ENCODE assay signal across 1 cellular context in the genomic region with DNA sequence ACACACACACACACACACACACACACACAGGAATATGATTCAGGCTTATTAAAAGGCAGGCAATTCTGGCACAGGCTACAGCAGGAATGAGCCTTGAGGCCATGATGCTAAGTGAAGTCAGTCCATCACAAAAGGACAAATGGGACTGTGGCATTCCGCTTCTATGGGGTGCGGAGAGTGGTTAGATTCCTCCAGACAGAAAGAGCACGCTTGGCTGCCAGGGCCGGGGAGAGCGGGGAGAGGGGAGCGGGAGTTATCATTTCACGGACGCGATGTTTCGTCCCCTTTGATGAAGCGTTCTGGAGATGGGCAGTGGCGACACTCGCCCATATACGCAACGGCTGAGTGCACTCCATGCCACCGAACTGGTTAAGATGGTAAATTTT.
TF ChIP-seq lines count a peak whose summit lies in the region.

No MANE protein-coding gene starts in this region.

TF ChIP-seq in HEK293, 187 proteins besides CTCF, POLR2A, EP300 and RAD21 (continued from another document):
- TF ChIP-seq, protein P1, sequence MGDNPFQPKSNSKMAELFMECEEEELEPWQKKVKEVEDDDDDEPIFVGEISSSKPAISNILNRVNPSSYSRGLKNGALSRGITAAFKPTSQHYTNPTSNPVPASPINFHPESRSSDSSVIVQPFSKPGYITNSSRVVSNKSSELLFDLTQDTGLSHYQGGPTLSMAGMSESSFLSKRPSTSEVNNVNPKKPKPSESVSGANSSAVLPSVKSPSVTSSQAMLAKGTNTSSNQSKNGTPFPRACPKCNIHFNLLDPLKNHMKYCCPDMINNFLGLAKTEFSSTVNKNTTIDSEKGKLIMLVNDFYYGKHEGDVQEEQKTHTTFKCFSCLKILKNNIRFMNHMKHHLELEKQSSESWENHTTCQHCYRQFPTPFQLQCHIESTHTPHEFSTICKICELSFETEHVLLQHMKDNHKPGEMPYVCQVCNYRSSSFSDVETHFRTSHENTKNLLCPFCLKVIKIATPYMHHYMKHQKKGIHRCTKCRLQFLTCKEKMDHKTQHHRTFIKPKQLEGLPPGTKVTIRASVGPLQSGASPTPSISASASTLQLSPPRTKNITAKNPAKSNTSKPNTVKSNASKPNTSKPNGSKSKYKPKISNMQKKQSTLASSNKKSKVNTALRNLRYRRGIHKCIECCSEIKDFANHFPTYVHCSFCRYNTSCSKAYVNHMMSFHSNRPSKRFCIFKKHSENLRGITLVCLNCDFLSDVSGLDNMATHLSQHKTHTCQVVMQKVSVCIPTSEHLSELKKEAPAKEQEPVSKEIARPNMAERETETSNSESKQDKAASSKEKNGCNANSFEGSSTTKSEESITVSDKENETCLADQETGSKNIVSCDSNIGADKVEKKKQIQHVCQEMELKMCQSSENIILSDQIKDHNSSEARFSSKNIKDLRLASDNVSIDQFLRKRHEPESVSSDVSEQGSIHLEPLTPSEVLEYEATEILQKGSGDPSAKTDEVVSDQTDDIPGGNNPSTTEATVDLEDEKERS (tag by site-specific recombination; IDR thresholded peaks at IDR 0.05), result no peak
- TF ChIP-seq, protein P2, sequence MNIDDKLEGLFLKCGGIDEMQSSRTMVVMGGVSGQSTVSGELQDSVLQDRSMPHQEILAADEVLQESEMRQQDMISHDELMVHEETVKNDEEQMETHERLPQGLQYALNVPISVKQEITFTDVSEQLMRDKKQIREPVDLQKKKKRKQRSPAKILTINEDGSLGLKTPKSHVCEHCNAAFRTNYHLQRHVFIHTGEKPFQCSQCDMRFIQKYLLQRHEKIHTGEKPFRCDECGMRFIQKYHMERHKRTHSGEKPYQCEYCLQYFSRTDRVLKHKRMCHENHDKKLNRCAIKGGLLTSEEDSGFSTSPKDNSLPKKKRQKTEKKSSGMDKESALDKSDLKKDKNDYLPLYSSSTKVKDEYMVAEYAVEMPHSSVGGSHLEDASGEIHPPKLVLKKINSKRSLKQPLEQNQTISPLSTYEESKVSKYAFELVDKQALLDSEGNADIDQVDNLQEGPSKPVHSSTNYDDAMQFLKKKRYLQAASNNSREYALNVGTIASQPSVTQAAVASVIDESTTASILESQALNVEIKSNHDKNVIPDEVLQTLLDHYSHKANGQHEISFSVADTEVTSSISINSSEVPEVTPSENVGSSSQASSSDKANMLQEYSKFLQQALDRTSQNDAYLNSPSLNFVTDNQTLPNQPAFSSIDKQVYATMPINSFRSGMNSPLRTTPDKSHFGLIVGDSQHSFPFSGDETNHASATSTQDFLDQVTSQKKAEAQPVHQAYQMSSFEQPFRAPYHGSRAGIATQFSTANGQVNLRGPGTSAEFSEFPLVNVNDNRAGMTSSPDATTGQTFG (tag by site-specific recombination; IDR thresholded peaks at IDR 0.05; ENCODE audit: borderline replicate concordance), result no peak
- TF ChIP-seq ZFHX2 (tag by site-specific recombination; conservative IDR thresholded peaks at IDR 0.05) (no peak), ZNF548 (tag by site-specific recombination; IDR thresholded peaks at IDR 0.05) (no peak)
- TF ChIP-seq, protein P3, sequence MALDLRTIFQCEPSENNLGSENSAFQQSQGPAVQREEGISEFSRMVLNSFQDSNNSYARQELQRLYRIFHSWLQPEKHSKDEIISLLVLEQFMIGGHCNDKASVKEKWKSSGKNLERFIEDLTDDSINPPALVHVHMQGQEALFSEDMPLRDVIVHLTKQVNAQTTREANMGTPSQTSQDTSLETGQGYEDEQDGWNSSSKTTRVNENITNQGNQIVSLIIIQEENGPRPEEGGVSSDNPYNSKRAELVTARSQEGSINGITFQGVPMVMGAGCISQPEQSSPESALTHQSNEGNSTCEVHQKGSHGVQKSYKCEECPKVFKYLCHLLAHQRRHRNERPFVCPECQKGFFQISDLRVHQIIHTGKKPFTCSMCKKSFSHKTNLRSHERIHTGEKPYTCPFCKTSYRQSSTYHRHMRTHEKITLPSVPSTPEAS (tag by site-specific recombination; IDR thresholded peaks at IDR 0.05), result peak; percentile 93
